In the genomic region with DNA sequence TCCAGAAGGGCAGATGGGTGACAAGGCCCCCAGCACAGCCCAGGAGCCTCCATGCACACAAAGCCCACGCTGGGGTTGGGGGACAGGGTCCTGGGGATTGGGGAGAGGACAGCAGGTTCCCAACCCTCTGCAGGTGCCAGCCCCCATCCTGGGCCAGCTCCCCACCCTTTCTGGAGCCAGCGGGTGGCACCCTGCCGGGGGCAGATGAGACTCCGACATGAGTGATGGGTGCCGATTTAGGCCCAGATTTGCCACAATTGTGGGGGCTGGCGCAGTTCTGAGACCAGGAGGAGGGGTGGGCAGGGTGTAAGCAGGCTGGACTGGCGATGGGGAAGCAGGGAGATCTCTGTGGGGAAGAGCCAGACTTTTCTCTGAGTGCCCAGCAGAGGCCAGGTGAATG, we compare ENCODE assay signal across 1 cellular context.
TF ChIP-seq lines count a peak whose summit lies in the region.

No MANE protein-coding gene starts in this region.

TF ChIP-seq in H1, 55 proteins besides CTCF, POLR2A, EP300 and RAD21 (continued from another document):
- no peak for TF ChIP-seq NANOG (IDR thresholded peaks at IDR 0.05; ENCODE audit: insufficient read depth, low read depth, low read length, poor library complexity, severe bottlenecking)
- TF ChIP-seq SIRT6 (IDR thresholded peaks at IDR 0.05; ENCODE audit: low read length), result no peak
- no peak for TF ChIP-seq TAF1 (IDR thresholded peaks at IDR 0.05; ENCODE audit: low read depth, low read length)
- TF ChIP-seq RNF2 (IDR thresholded peaks at IDR 0.05; ENCODE audit: borderline replicate concordance, low read depth, low read length, missing control alignments, poor library complexity, severe bottlenecking), result no peak
